In the genomic region with DNA sequence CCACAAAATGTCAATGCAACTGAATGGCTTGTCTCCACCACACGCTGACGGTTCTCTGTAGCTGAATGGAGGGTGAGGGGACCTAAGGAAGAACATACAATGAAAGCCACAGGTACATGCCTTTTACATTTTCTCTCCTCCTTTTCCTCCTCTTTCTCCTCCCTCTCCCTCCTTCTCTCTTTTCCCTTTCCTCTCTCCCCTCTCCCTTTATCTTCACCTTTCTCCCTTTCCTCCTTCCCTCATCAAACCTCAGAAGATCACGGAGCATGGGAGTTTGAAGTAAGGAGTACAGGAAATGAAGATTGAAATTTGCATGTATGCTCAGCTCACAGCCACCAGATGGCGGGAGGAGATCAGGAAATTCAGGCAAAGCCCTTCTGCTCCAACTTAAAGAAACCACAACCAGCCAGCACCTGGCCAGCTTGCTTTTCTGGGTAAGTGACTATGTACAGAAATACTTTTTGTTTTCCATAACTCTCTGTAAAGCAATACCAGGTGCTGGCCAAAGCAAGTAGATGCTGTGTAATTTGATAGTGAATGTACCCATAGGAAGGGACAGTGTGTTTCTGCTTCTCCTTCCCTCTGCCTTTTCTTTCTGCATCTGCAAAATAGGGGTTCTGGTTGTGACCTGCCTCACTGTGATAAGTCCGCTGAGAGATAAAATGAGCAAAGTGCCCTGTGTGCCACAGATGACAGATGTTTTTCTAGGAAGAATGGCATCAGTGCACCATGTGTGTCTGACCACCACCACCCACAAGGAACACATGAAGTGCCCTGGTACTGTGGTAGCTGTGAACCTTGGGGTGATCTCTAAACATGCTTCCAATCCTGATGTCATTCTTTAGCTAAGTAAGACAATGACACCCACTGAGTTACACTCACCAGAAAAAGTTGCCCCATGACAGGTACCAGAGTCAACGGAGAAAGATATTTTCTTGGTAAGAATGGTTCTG, we compare ENCODE assay signal across 8 cellular contexts. TPM values are rescaled to one million over a fixed set of nuclear protein-coding genes. Genes with fewer than 3 reads are reported as not detected.
A peak's percentile ranks its signal among the peaks of the same experiment; 100 is the strongest.
DNase-seq lines count a peak whose midpoint lies in the region; ATAC-seq, FAIRE-seq and TF ChIP-seq lines count a peak whose summit lies in the region.

No MANE protein-coding gene starts in this region.

- DNase-seq in NCI-H510A treated with DMSO at 0.1 percent for 48 hours (lab: John Stamatoyannopoulos, UW) = peak; percentile 31
- peak; percentile 66 to 69 for DNase-seq in activated CD4-positive, alpha-beta T cell treated with anti-CD3 and anti-CD28 coated beads for 4 hours
- peak; percentile 33 to 76 (median 70) for DNase-seq in dorsolateral prefrontal cortex
- peak; percentile 83 to 84 for DNase-seq in lung microvascular endothelial cell (ENCODE audit: low read depth in 2 of 2)
- peak; percentile 33 to 38 for DNase-seq in stimulated activated CD8-positive, alpha-beta memory T cell treated with anti-CD3 and anti-CD28 coated beads, Interleukin-4, amount 100 ng/mL, for 4 hours (ENCODE audit: low read depth in 2 of 2, low spot score in 1 of 2)

- peak; percentile 68 to 99 (median 91) for TF ChIP-seq CTCF in dorsolateral prefrontal cortex (IDR thresholded peaks at IDR 0.05 in 54 of 56, conservative IDR thresholded peaks at IDR 0.05 in 2 of 56; ENCODE audit: low read depth in 1 of 56, partially characterized antibody in 56 of 56)

- H3K27me3 ChIP-seq in dorsolateral prefrontal cortex = no peaks in the 10 kb centered on the region

- ATAC-seq in HG03045 (IDR thresholded peaks at IDR 0.05; ENCODE audit: unreplicated experiment) = peak; percentile 59
- no peak for ATAC-seq in GM18861 (IDR thresholded peaks at IDR 0.05; ENCODE audit: unreplicated experiment)

- intact Hi-C loops in dorsolateral prefrontal cortex (cut with DNase I) = loop anchor here (1.0 to 10.0 kb wide), 7 partner anchors 240 to 853 kb away; no protein-coding TSS in a partner anchor

- no peak overlapping the region for H3K27ac ChIP-seq in dorsolateral prefrontal cortex

- peak overlapping the region in 6 of 59 donors; percentile 18 to 37 (median 32) for H3K4me3 ChIP-seq in dorsolateral prefrontal cortex

- FAIRE-seq in G401.6 (lab: Jason Lieb, UNC) = peak; percentile 94

RNA-seq across cellular contexts. Expression of a gene that starts 18.6 kb away (rescaled TPM):
- total RNA-seq in dorsolateral prefrontal cortex (100 to 1,000 TPM in 4 of 120 experiments, 10 to 100 TPM in 116; 60.9 to 108 (median 81.7) TPM), lung microvascular endothelial cell (10.2 and 13.9 TPM in 2 replicates)

Comparison
In these comparisons a context has a peak if more than half of its experiments do, and no peak if none do; other contexts are left out.
1. DNase-seq: peak in every context shown above with its lines; median percentile 84 in lung microvascular endothelial cell; 70 in dorsolateral prefrontal cortex; 68 in activated CD4-positive, alpha-beta T cell treated with anti-CD3 and anti-CD28 coated beads for 4 hours; 36 in stimulated activated CD8-positive, alpha-beta memory T cell treated with anti-CD3 and anti-CD28 coated beads, Interleukin-4, amount 100 ng/mL, for 4 hours; 31 in NCI-H510A treated with DMSO at 0.1 percent for 48 hours.